Comparison of ENCODE assay signal across 2 cellular contexts in the genomic region with DNA sequence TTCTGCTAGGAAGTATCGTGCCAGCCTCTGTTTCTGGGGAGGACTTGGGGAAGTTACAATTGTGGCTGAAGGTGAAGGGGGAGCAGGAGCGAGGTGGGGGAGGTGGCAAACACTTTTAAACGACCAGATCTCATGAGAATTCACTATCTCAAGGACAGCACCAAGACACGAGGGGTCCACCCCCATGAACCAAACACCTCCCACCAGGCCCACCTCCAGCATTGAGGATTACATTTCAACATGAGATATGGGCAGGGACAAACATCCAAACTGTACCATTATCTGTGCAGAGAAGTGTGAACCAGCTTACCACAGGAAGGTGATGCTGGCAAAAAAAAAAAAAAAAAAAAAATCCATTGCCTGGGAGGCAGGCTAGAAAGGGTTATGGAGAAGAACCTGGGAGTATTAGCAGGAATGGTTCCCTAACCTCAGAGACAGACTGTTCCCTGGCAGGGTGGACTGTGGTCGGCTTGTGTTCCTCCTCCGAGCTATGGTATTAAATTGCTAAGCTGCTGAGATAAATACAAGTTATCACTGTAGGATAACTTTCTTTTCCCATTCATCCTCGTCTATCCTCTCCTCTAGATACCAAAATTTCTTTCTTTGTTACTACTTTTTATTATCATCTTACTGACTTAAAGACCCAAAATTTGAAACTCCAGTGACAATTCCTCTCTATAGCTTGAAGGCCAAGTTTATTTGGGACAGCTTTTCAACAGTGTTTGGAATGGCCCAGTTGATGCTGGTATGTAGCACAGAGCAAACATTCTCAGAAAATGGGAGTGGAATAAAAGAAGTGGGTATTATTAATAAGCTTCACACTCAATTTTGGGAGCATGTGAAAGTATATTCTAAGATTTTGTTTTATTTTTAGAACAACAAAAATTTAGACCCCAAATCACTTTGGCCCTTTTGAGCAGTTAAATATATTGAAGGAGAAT.
TF ChIP-seq lines count a peak whose summit lies in the region.

No MANE protein-coding gene starts in this region.

TF ChIP-seq in HepG2, 621 proteins besides CTCF, POLR2A, EP300 and RAD21:
- TF ChIP-seq GTF2F1 (IDR thresholded peaks at IDR 0.05; ENCODE audit: low read length): no peak
- 0 out of 2 replicates have a peak, but pooled peaks have one; percentile 25 for TF ChIP-seq ZNF362 (CRISPR knock-in tag; IDR thresholded peaks at IDR 0.05; ENCODE audit: borderline replicate concordance)

TF ChIP-seq in H1, 55 proteins besides CTCF, POLR2A, EP300 and RAD21:
- TF ChIP-seq BRCA1 (IDR thresholded peaks at IDR 0.05; ENCODE audit: low read depth, low read length) (no peak), HDAC2 (IDR thresholded peaks at IDR 0.05; ENCODE audit: borderline replicate concordance in 1 of 2, low read depth in 2 of 2, low read length in 2 of 2) (no peak), BACH1 (IDR thresholded peaks at IDR 0.05; ENCODE audit: low read length) (no peak), SIN3A (conservative IDR thresholded peaks at IDR 0.05 in 1 of 2, IDR thresholded peaks at IDR 0.05 in 1 of 2; ENCODE audit: low read depth in 1 of 2, low read length in 2 of 2) (no peak), JUN (IDR thresholded peaks at IDR 0.05; ENCODE audit: low read depth, low read length) (no peak)
